Comparison of ENCODE assay signal across 27 cellular contexts in the genomic region with DNA sequence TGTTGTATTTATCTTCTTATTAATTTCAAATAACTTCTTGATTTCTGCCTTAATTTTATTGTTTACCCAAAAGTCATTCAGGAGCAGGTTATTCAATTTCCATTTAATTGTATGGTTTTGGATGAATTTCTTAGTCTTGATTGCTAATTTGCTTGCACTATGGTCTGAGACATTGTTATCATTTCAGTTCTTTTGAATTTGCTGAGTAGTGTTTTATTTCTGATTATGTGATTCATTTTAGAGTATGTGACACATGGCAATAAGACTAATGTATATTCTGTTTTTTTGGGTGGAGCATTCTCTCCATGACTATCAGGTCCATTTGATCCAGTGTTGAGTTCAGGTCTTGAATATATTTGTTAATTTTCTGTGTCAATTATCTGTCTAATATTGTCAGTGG.
A peak's percentile ranks its signal among the peaks of the same experiment; 100 is the strongest.
DNase-seq lines count a peak whose midpoint lies in the region; ATAC-seq, FAIRE-seq and TF ChIP-seq lines count a peak whose summit lies in the region.
"Had no signal": no experiment of that assay in that cellular context is flagged by ENCODE, and none has a peak within 500 bp of the region (broad histone marks: within the 10 kb centered on the region; RNA-seq: fewer than 3 reads in every experiment).

No MANE protein-coding gene starts in this region.

- no peaks in the 10 kb centered on the region for H3K36me3 ChIP-seq in HepG2 (replicated peaks in 1 of 2; ENCODE audit: control insufficient read depth in 1 of 2, insufficient read depth in 2 of 2, low read length in 2 of 2)
- H3K36me3 ChIP-seq in right lobe of liver = no peaks in the 10 kb centered on the region
- H3K36me3 ChIP-seq in astrocyte (ENCODE audit: insufficient read depth, low read length) = no peaks in the 10 kb centered on the region
- H3K36me3 ChIP-seq: BE2C, BLaER1 had no signal

- no peak overlapping the region for H3K27ac ChIP-seq in HepG2 (ENCODE audit: extremely low read length, insufficient read depth, low read length)
- H3K27ac ChIP-seq in right lobe of liver = no peak overlapping the region
- H3K27ac ChIP-seq in astrocyte (ENCODE audit: low read depth, low read length) = no peak overlapping the region
- H3K27ac ChIP-seq in RWPE1 = no peak overlapping the region
- H3K27ac ChIP-seq: 22Rv1, BLaER1 had no signal

- POLR2A ChIA-PET in HepG2 (lab: Yijun Ruan, JAX) = no interaction called here
- POLR2A ChIA-PET in RWPE1 (lab: Yijun Ruan, JAX; ENCODE audit: low non-redundant PET) = no interaction called here

- TF ChIP-seq EP300 in HepG2 (IDR thresholded peaks at IDR 0.05; ENCODE audit: low read depth in 2 of 2, low read length in 2 of 2) (no peak), HepG2 (CRISPR knock-in tag; IDR thresholded peaks at IDR 0.05; ENCODE audit: borderline replicate concordance) (no peak)

- H3K27me3 ChIP-seq in HepG2 (ENCODE audit: control insufficient read depth in 1 of 2, insufficient read depth in 2 of 2, low read length in 2 of 2) = no peaks in the 10 kb centered on the region
- peaks cover 0 to 5% of the 10 kb centered on the region in 2 donors for H3K27me3 ChIP-seq in right lobe of liver
- H3K27me3 ChIP-seq in astrocyte (ENCODE audit: insufficient read depth, low read length) = no peaks in the 10 kb centered on the region
- H3K27me3 ChIP-seq: BE2C had no signal

- TF ChIP-seq RAD21 in HepG2 (CRISPR knock-in tag; IDR thresholded peaks at IDR 0.05) = no peak

- intact Hi-C loops in HepG2 (cut with micrococcal nuclease; ENCODE audit: unreplicated experiment) (no loop called here), right lobe of liver (cut with DNase I) (no loop called here)

- in situ Hi-C loops in HepG2 (cut with HindIII; ENCODE audit: extremely low pct_ligation_motif_present, low pct_unique_long_range_greater_than_20kb) = no loop called here

- no peak for DNase-seq in HepG2 (ENCODE audit: low spot score)
- DNase-seq in right lobe of liver = no peak
- no peak for DNase-seq in astrocyte (ENCODE audit: low read depth)
- DNase-seq in NCI-H1417 treated with DMSO at 0.1 percent for 48 hours (lab: John Stamatoyannopoulos, UW) = no peak
- no peak for DNase-seq in natural killer cell treated with Interleukin-12 subunit alpha and Interleukin-12 subunit beta and Interleukin-15 and Interleukin-18, amount 100 ng/mL, for 72 hours (ENCODE audit: low spot score)
- no peak for DNase-seq in RWPE1 (ENCODE audit: low spot score)
- DNase-seq: ACHN; BE2C; C1 segment of cervical spinal cord; CD4-positive, alpha-beta memory T cell; CD4-positive, CD25-positive, alpha-beta regulatory T cell; CD8-positive, alpha-beta memory T cell; COR-L47; DMS 273 treated with DMSO at 0.1 percent for 48 hours; DMS153; DMS53; DMS79; DND-41; EL; GDM1 had no signal

- TF ChIP-seq CTCF in HepG2 (CRISPR knock-in tag; IDR thresholded peaks at IDR 0.05) (no peak), right lobe of liver (IDR thresholded peaks at IDR 0.05) (no peak), astrocyte (IDR thresholded peaks at IDR 0.05; ENCODE audit: insufficient read depth, low read depth, low read length) (no peak), RWPE1 (conservative IDR thresholded peaks at IDR 0.05; ENCODE audit: low read depth) (no peak)

- peaks cover 17% of the 10 kb centered on the region for H3K9me3 ChIP-seq in HepG2 (ENCODE audit: low read length)
- H3K9me3 ChIP-seq in right lobe of liver = no peaks in the 10 kb centered on the region
- H3K9me3 ChIP-seq in astrocyte (ENCODE audit: insufficient read depth, low read depth, low read length) = no peaks in the 10 kb centered on the region
- H3K9me3 ChIP-seq: BE2C, BLaER1 had no signal

- H4K20me1 ChIP-seq in HepG2 (ENCODE audit: insufficient read depth, low read length) (no peaks in the 10 kb centered on the region), astrocyte (ENCODE audit: insufficient read depth, low read length) (no peaks in the 10 kb centered on the region)
- H4K20me1 ChIP-seq: BLaER1 had no signal

- H3K4me1 ChIP-seq in HepG2 (ENCODE audit: insufficient read depth, low read length) (no peaks in the 10 kb centered on the region), right lobe of liver (no peaks in the 10 kb centered on the region), astrocyte (ENCODE audit: insufficient read depth, low read length) (no peaks in the 10 kb centered on the region)
- H3K4me1 ChIP-seq: BE2C had no signal

- H3K9ac ChIP-seq in HepG2 (ENCODE audit: insufficient read depth, low read depth, low read length) (no peak overlapping the region), astrocyte (ENCODE audit: low read length) (no peak overlapping the region)
- H3K9ac ChIP-seq: BLaER1 had no signal

- BruUV-seq in HepG2 (replicated peaks; lab: Mats Ljungman, UMichigan) = no TSS peak

- no peaks in the 10 kb centered on the region for H3K79me2 ChIP-seq in HepG2 (ENCODE audit: insufficient read depth, low read length)
- no peaks in the 10 kb centered on the region for H3K79me2 ChIP-seq in astrocyte (ENCODE audit: insufficient read depth, low read length)

- H3K4me1 Mint-ChIP-seq in astrocyte (ENCODE audit: low read depth, unreplicated experiment) = no peaks in the 10 kb centered on the region
- no peaks in the 10 kb centered on the region for H3K4me1 Mint-ChIP-seq in natural killer cell treated with Interleukin-12 subunit alpha and Interleukin-12 subunit beta and Interleukin-15 and Interleukin-18, amount 100 ng/mL, for 72 hours (ENCODE audit: low read depth in 2 of 2)
- H3K4me1 Mint-ChIP-seq: CD14-positive monocyte; CD4-positive, CD25-positive, alpha-beta regulatory T cell had no signal

- CTCF ChIA-PET in HepG2 (lab: Yijun Ruan, JAX; ENCODE audit: low intra/inter-chr PET ratio, low total read pairs) (no interaction called here), RWPE1 (lab: Yijun Ruan, JAX) (no interaction called here)

- H3K36me3 Mint-ChIP-seq in astrocyte (ENCODE audit: low read depth, unreplicated experiment) = no peaks in the 10 kb centered on the region
- no peaks in the 10 kb centered on the region for H3K36me3 Mint-ChIP-seq in natural killer cell treated with Interleukin-12 subunit alpha and Interleukin-12 subunit beta and Interleukin-15 and Interleukin-18, amount 100 ng/mL, for 72 hours
- H3K36me3 Mint-ChIP-seq: CD14-positive monocyte; CD4-positive, alpha-beta memory T cell; CD4-positive, CD25-positive, alpha-beta regulatory T cell; CD8-positive, alpha-beta memory T cell had no signal

- no peak overlapping the region for H3K27ac Mint-ChIP-seq in astrocyte (ENCODE audit: unreplicated experiment)
- H3K27ac Mint-ChIP-seq in natural killer cell treated with Interleukin-12 subunit alpha and Interleukin-12 subunit beta and Interleukin-15 and Interleukin-18, amount 100 ng/mL, for 72 hours = no peak overlapping the region
- H3K27ac Mint-ChIP-seq: CD14-positive monocyte; CD4-positive, alpha-beta memory T cell; CD4-positive, CD25-positive, alpha-beta regulatory T cell had no signal

- no peak overlapping the region for H3K4me3 ChIP-seq in HepG2 (replicated peaks in 1 of 3; ENCODE audit: insufficient read depth in 1 of 3, low read depth in 2 of 3, low read length in 3 of 3)
- no peak overlapping the region for H3K4me3 ChIP-seq in right lobe of liver
- H3K4me3 ChIP-seq in astrocyte (ENCODE audit: insufficient read depth, low read depth, low read length) = no peak overlapping the region
- H3K4me3 ChIP-seq: BLaER1, GM12878 had no signal

- no peak for ATAC-seq in HepG2
- ATAC-seq in right lobe of liver = no peak
- ATAC-seq in natural killer cell treated with Interleukin-12 subunit alpha and Interleukin-12 subunit beta and Interleukin-15 and Interleukin-18, amount 100 ng/mL, for 72 hours = no peak
- ATAC-seq: GM12878 had no signal

- H2AFZ ChIP-seq in HepG2 (ENCODE audit: low read length) = no peak overlapping the region
- H2AFZ ChIP-seq in astrocyte (ENCODE audit: low read depth, low read length) = no peak overlapping the region

- FAIRE-seq in HepG2 (lab: Jason Lieb, UNC) (no peak), astrocyte (lab: Jason Lieb, UNC) (peak; percentile 32), colon (lab: Jason Lieb, UNC) (peak; percentile 90)
- FAIRE-seq: GM12878, GM12892, GM18507 had no signal

- TF ChIP-seq POLR2A in HepG2 (IDR thresholded peaks at IDR 0.05; ENCODE audit: insufficient read depth in 1 of 2, low read depth in 2 of 2, low read length in 2 of 2) (no peak), right lobe of liver (IDR thresholded peaks at IDR 0.05) (no peak)

- no peaks in the 10 kb centered on the region for H3K27me3 Mint-ChIP-seq in astrocyte (ENCODE audit: low read depth, unreplicated experiment)
- peaks cover 0 to 18% of the 10 kb centered on the region in 2 donors for H3K27me3 Mint-ChIP-seq in natural killer cell treated with Interleukin-12 subunit alpha and Interleukin-12 subunit beta and Interleukin-15 and Interleukin-18, amount 100 ng/mL, for 72 hours
- H3K27me3 Mint-ChIP-seq: CD4-positive, CD25-positive, alpha-beta regulatory T cell had no signal

- H3K4me3 Mint-ChIP-seq in astrocyte (ENCODE audit: unreplicated experiment) = no peak overlapping the region
- H3K4me3 Mint-ChIP-seq in natural killer cell treated with Interleukin-12 subunit alpha and Interleukin-12 subunit beta and Interleukin-15 and Interleukin-18, amount 100 ng/mL, for 72 hours = no peak overlapping the region
- H3K4me3 Mint-ChIP-seq: CD14-positive monocyte; CD4-positive, alpha-beta memory T cell; CD4-positive, CD25-positive, alpha-beta regulatory T cell; CD8-positive, alpha-beta memory T cell had no signal

- peaks cover 4% of the 10 kb centered on the region for H3K9me3 Mint-ChIP-seq in astrocyte (ENCODE audit: unreplicated experiment)
- no peaks in the 10 kb centered on the region for H3K9me3 Mint-ChIP-seq in natural killer cell treated with Interleukin-12 subunit alpha and Interleukin-12 subunit beta and Interleukin-15 and Interleukin-18, amount 100 ng/mL, for 72 hours
- H3K9me3 Mint-ChIP-seq: CD14-positive monocyte had no signal

- H3K4me2 ChIP-seq in HepG2 (ENCODE audit: low read depth, low read length) = no peak overlapping the region
- H3K4me2 ChIP-seq in astrocyte (ENCODE audit: low read length) = no peak overlapping the region
- H3K4me2 ChIP-seq: BLaER1 had no signal

TF ChIP-seq in HepG2, 621 proteins besides CTCF, POLR2A, EP300 and RAD21:
- no peak for TF ChIP-seq TBX2 (CRISPR knock-in tag; IDR thresholded peaks at IDR 0.05; ENCODE audit: borderline replicate concordance)
- TF ChIP-seq MAFF (IDR thresholded peaks at IDR 0.05; ENCODE audit: low read depth, low read length) = peak; percentile 27; the same call in 1 of the 2 replicates
- peak; percentile 9 to 55; a peak in 2 of 4 replicates for TF ChIP-seq MAFK (conservative IDR thresholded peaks at IDR 0.05 in 1 of 2, IDR thresholded peaks at IDR 0.05 in 1 of 2; ENCODE audit: low read length in 2 of 2)
TF ChIP-seq in HepG2: peak in this region for 2.
